Comparison of ENCODE assay signal across 9 cellular contexts in genomic region chr17:81710514-81711308, GRCh38. TPM values are rescaled to one million over a fixed set of nuclear protein-coding genes. Genes with fewer than 3 reads are reported as not detected.
DNase-seq lines count a peak whose midpoint lies in the region; ATAC-seq, FAIRE-seq and TF ChIP-seq lines count a peak whose summit lies in the region.
"Had no signal": no experiment of that assay in that cellular context is flagged by ENCODE, and none has a peak within 500 bp of the region (broad histone marks: within the 10 kb centered on the region; RNA-seq: fewer than 3 reads in every experiment).

No MANE protein-coding gene starts in this region.

- peaks cover 31% of the 10 kb centered on the region; the same call in 1 of the 2 replicates for H3K79me2 ChIP-seq in SK-N-SH (ENCODE audit: insufficient read depth)

- H3K4me3 ChIP-seq in SK-N-SH (ENCODE audit: low read depth in 2 of 2, low read length in 1 of 2) (peak overlapping the region; percentile 73 to 80; a peak in 1 of 4 replicates), epithelial cell of proximal tubule (ENCODE audit: low read depth, low read length) (peak overlapping the region; percentile 72), retinal pigment epithelial cell (ENCODE audit: low read length) (peak overlapping the region; percentile 27)

- H3F3A ChIP-seq in SK-N-SH (replicated peaks; ENCODE audit: insufficient read depth) = peaks cover 34% of the 10 kb centered on the region

- TF ChIP-seq CTCF in 22Rv1 (IDR thresholded peaks at IDR 0.05) = no peak
- no peak for TF ChIP-seq CTCF in SK-N-SH (IDR thresholded peaks at IDR 0.05)
- TF ChIP-seq CTCF in epithelial cell of proximal tubule (conservative IDR thresholded peaks at IDR 0.05; ENCODE audit: low read depth, low read length) = no peak
- TF ChIP-seq CTCF in retinal pigment epithelial cell (conservative IDR thresholded peaks at IDR 0.05; ENCODE audit: low read depth, low read length) = no peak

- H3K27ac ChIP-seq in 22Rv1 (peak overlapping the region; percentile 97), SK-N-SH (ENCODE audit: low read depth in 2 of 2, low read length in 1 of 2) (peak overlapping the region; percentile 36 to 83; a peak in 2 of 4 replicates)

- FAIRE-seq in GM12892 (lab: Jason Lieb, UNC) (peak; percentile 70), frontal cortex (lab: Jason Lieb, UNC) (no peak)

- TF ChIP-seq EP300 in SK-N-SH (IDR thresholded peaks at IDR 0.05; ENCODE audit: borderline replicate concordance in 1 of 2, low read depth in 1 of 2, low read length in 1 of 2) = no peak

- no peaks in the 10 kb centered on the region for H4K20me1 ChIP-seq in SK-N-SH (ENCODE audit: insufficient read depth)

- CTCF ChIA-PET in SK-N-SH (lab: Yijun Ruan, JAX) = interaction anchor here (0.6 to 2.6 kb wide), 7 partner anchors 25 to 458 kb away, joined by 3 to 12 read pairs (median 4); partner anchors contain the start of genes ARL16 and HGS

- H3K4me1 ChIP-seq in SK-N-SH (ENCODE audit: control insufficient read depth in 1 of 2, insufficient read depth in 2 of 2, low read depth in 1 of 2, low read length in 1 of 2) = peaks cover 22 to 33% of the 10 kb centered on the region in 2 experiments; a peak in 3 of 4 replicates

- H3K9ac ChIP-seq in SK-N-SH = peak overlapping the region; percentile 69; the same call in 1 of the 2 replicates

- no peak overlapping the region for H2AFZ ChIP-seq in SK-N-SH (ENCODE audit: low read depth)

- intact Hi-C loops in posterior vena cava (cut with DNase I) = no loop called here

- no peak for DNase-seq in GM12892 (ENCODE audit: insufficient read length)
- no peak for DNase-seq in SK-N-SH
- no peak for DNase-seq in epithelial cell of proximal tubule (ENCODE audit: low read depth)
- no peak for DNase-seq in retinal pigment epithelial cell (ENCODE audit: low read depth)
- no peak for DNase-seq in frontal cortex (ENCODE audit: low spot score in 2 of 2)
- no peak for DNase-seq in posterior vena cava (ENCODE audit: low spot score)

- peaks cover 16 to 29% of the 10 kb centered on the region in 2 experiments for H3K36me3 ChIP-seq in SK-N-SH (replicated peaks in 1 of 2; ENCODE audit: control insufficient read depth in 1 of 2, insufficient read depth in 2 of 2, low read length in 1 of 2)

- no peaks in the 10 kb centered on the region for H3K27me3 ChIP-seq in SK-N-SH (ENCODE audit: insufficient read depth)
- H3K27me3 ChIP-seq: thyroid gland had no signal

- no peak for ATAC-seq in HG03097 (IDR thresholded peaks at IDR 0.05; ENCODE audit: low FRiP score, unreplicated experiment)

- H3K4me2 ChIP-seq in SK-N-SH = peak overlapping the region; percentile 89

- no peaks in the 10 kb centered on the region for H3K9me2 ChIP-seq in SK-N-SH

- POLR2A ChIA-PET in SK-N-SH (lab: Yijun Ruan, JAX) = interaction anchor here (0.5 to 1.2 kb wide), 5 partner anchors 8 to 45 kb away, joined by 3 to 9 read pairs (median 3); partner anchors contain the start of genes ARL16, CCDC137, HGS and MRPL12

- TF ChIP-seq POLR2A in GM12892 (IDR thresholded peaks at IDR 0.05; ENCODE audit: low read depth, low read length) = no peak; the same call in 1 of the 2 replicates

- no peak for TF ChIP-seq RAD21 in SK-N-SH (IDR thresholded peaks at IDR 0.05; ENCODE audit: low read length)

- 68% methylated on average over 26 of the region's 29 CpGs for WGBS in SK-N-SH (ENCODE audit: low lambda C conversion rate)

- no peaks in the 10 kb centered on the region for H3K9me3 ChIP-seq in SK-N-SH
- H3K9me3 ChIP-seq: thyroid gland had no signal

TF ChIP-seq in SK-N-SH, 30 proteins besides CTCF, POLR2A, EP300 and RAD21 (continues in another document):
- TF ChIP-seq PBX3 (IDR thresholded peaks at IDR 0.05) (no peak), ZBTB33 (IDR thresholded peaks at IDR 0.05; ENCODE audit: borderline replicate concordance, low read depth) (no peak), REST (IDR thresholded peaks at IDR 0.05; ENCODE audit: low read depth, low read length) (no peak)

RNA-seq across cellular contexts. Expression of gene SLC25A10, which starts 1.4 kb away (rescaled TPM):
- 8.0 TPM for polyA plus RNA-seq in GM12892 (2012; ENCODE audit: missing spikeins)
- polyA plus RNA-seq in SK-N-SH (2012; rRNA removed) = 29.9 and 34.7 TPM in 2 replicates
- polyA plus RNA-seq in SK-N-SH (2012; cell fraction: cytosol; rRNA removed) = 11.7 and 21.7 TPM in 2 replicates
- 44.0 and 46.7 TPM in 2 replicates for polyA plus RNA-seq in SK-N-SH (2012; cell fraction: nucleus; rRNA removed)
- 60.1 and 98.6 TPM in 2 replicates for total RNA-seq in epithelial cell of proximal tubule
- 4.9 TPM for total RNA-seq in frontal cortex
- 1 to 10 TPM; 1.9 to 2.3 TPM for total RNA-seq in posterior vena cava

RNA-seq across cellular contexts. Expression of gene MRPL12, which starts 7.5 kb away (rescaled TPM):
- polyA plus RNA-seq in GM12892 (2012; ENCODE audit: missing spikeins) = 67.8 TPM
- 255 and 322 TPM in 2 replicates for polyA plus RNA-seq in SK-N-SH (2012; rRNA removed)
- polyA plus RNA-seq in SK-N-SH (2012; cell fraction: cytosol; rRNA removed) = 191 and 244 TPM in 2 replicates
- polyA plus RNA-seq in SK-N-SH (2012; cell fraction: nucleus; rRNA removed) = 113 and 204 TPM in 2 replicates
- 127 and 218 TPM in 2 replicates for total RNA-seq in epithelial cell of proximal tubule
- 4.9 TPM for total RNA-seq in frontal cortex
- 10 to 100 TPM; 31.8 to 36.8 TPM for total RNA-seq in posterior vena cava

RNA-seq across cellular contexts. Expression of gene HGS, which starts 26.9 kb away (rescaled TPM):
- polyA plus RNA-seq in GM12892 (2012; ENCODE audit: missing spikeins) = 51.4 TPM
- 184 and 192 TPM in 2 replicates for polyA plus RNA-seq in SK-N-SH (2012; rRNA removed)
- 53.4 and 74.7 TPM in 2 replicates for polyA plus RNA-seq in SK-N-SH (2012; cell fraction: cytosol; rRNA removed)
- polyA plus RNA-seq in SK-N-SH (2012; cell fraction: nucleus; rRNA removed) = 726 and 951 TPM in 2 replicates
- total RNA-seq in epithelial cell of proximal tubule = 122 and 144 TPM in 2 replicates
- 44.4 TPM for total RNA-seq in frontal cortex
- total RNA-seq in posterior vena cava = 10 to 100 TPM; 81.6 to 90.7 TPM

RNA-seq across cellular contexts. Expression of gene ARL16, which starts 27.1 kb away (rescaled TPM):
- 32.6 TPM for polyA plus RNA-seq in GM12892 (2012; ENCODE audit: missing spikeins)
- polyA plus RNA-seq in SK-N-SH (2012; rRNA removed) = 148 and 166 TPM in 2 replicates
- polyA plus RNA-seq in SK-N-SH (2012; cell fraction: cytosol; rRNA removed) = 127 and 132 TPM in 2 replicates
- polyA plus RNA-seq in SK-N-SH (2012; cell fraction: nucleus; rRNA removed) = 281 and 480 TPM in 2 replicates
- total RNA-seq in epithelial cell of proximal tubule = 43.5 and 59.0 TPM in 2 replicates
- total RNA-seq in frontal cortex = 40.4 TPM
- 10 to 100 TPM; 20.0 to 26.7 TPM for total RNA-seq in posterior vena cava

RNA-seq across cellular contexts. Expression of gene CCDC137, which starts 44.2 kb away (rescaled TPM):
- 14.9 TPM for polyA plus RNA-seq in GM12892 (2012; ENCODE audit: missing spikeins)
- polyA plus RNA-seq in SK-N-SH (2012; rRNA removed) = 55.1 and 62.4 TPM in 2 replicates
- polyA plus RNA-seq in SK-N-SH (2012; cell fraction: cytosol; rRNA removed) = 50.3 and 52.9 TPM in 2 replicates
- polyA plus RNA-seq in SK-N-SH (2012; cell fraction: nucleus; rRNA removed) = 72.5 and 89.0 TPM in 2 replicates
- total RNA-seq in epithelial cell of proximal tubule (32.7 and 33.2 TPM in 2 replicates), frontal cortex (6.1 TPM), posterior vena cava (1 to 10 TPM; 8.5 to 9.9 TPM)

Comparison
In these comparisons a context has a peak if more than half of its experiments do, and no peak if none do; other contexts are left out.
1. RNA of gene SLC25A10, which starts 1.4 kb away (total RNA-seq): 60.1 to 98.6 TPM in epithelial cell of proximal tubule; 4.9 TPM in frontal cortex (single experiment) and 1.9 to 2.3 TPM in posterior vena cava; every median in the first group is over 10 times any median in the second.
2. Peak in every context shown above with its lines, with median percentiles within 50 percentile points of each other: H3K4me3 ChIP-seq.